ENCODE assay signal across 18 cellular contexts in genomic region chr4:153781717-153782416, GRCh38. TPM values are rescaled to one million over a fixed set of nuclear protein-coding genes. Genes with fewer than 3 reads are reported as not detected.
A peak's percentile ranks its signal among the peaks of the same experiment; 100 is the strongest.
DNase-seq lines count a peak whose midpoint lies in the region; ATAC-seq, FAIRE-seq and TF ChIP-seq lines count a peak whose summit lies in the region.
"Had no signal": no experiment of that assay in that cellular context is flagged by ENCODE, and none has a peak within 500 bp of the region (broad histone marks: within the 10 kb centered on the region; RNA-seq: fewer than 3 reads in every experiment).

No MANE protein-coding gene starts in this region.

- H3K27ac ChIP-seq in astrocyte (ENCODE audit: low read depth, low read length) (no peak overlapping the region), hepatocyte (peak overlapping the region; percentile 57)
- H3K27ac ChIP-seq: KMS-11, right atrium auricular region, thoracic aorta had no signal

- H3K9me3 ChIP-seq in astrocyte (ENCODE audit: insufficient read depth, low read depth, low read length) (no peaks in the 10 kb centered on the region), hepatocyte (ENCODE audit: low read depth) (no peaks in the 10 kb centered on the region)
- H3K9me3 ChIP-seq: right atrium auricular region, thoracic aorta had no signal

- H3K4me1 Mint-ChIP-seq in astrocyte (ENCODE audit: low read depth, unreplicated experiment) = peaks cover 4% of the 10 kb centered on the region

- no peak for TF ChIP-seq CTCF in AG04449 (IDR thresholded peaks at IDR 0.05; ENCODE audit: insufficient read depth, low read length, missing control alignments)
- peak; percentile 6 for TF ChIP-seq CTCF in HFF-Myc (IDR thresholded peaks at IDR 0.05; ENCODE audit: low read depth, low read length, missing control alignments)
- TF ChIP-seq CTCF in astrocyte (IDR thresholded peaks at IDR 0.05; ENCODE audit: insufficient read depth, low read depth, low read length) = no peak
- no peak for TF ChIP-seq CTCF in hepatocyte (IDR thresholded peaks at IDR 0.05; ENCODE audit: poor library complexity)

- FAIRE-seq in astrocyte (lab: Jason Lieb, UNC) = no peak

- H3K27me3 Mint-ChIP-seq in astrocyte (ENCODE audit: low read depth, unreplicated experiment) = no peaks in the 10 kb centered on the region

- POLR2A ChIA-PET in AG04449 (lab: Yijun Ruan, JAX) = no interaction called here

- H3K36me3 ChIP-seq in astrocyte (ENCODE audit: insufficient read depth, low read length) (no peaks in the 10 kb centered on the region), hepatocyte (replicated peaks; ENCODE audit: insufficient read depth, low read depth) (no peaks in the 10 kb centered on the region)
- H3K36me3 ChIP-seq: right atrium auricular region, thoracic aorta had no signal

- H3K4me3 ChIP-seq in AG04449 (ENCODE audit: low read depth, low read length) = no peak overlapping the region
- H3K4me3 ChIP-seq in HFF-Myc (replicated peaks; ENCODE audit: low read depth, low read length) = no peak overlapping the region
- H3K4me3 ChIP-seq in astrocyte (ENCODE audit: insufficient read depth, low read depth, low read length) = no peak overlapping the region
- H3K4me3 ChIP-seq in hepatocyte = no peak overlapping the region
- H3K4me3 ChIP-seq: right atrium auricular region, thoracic aorta had no signal

- 41% methylated on average over 6 of the region's 6 CpGs for WGBS in hepatocyte (ENCODE audit: low lambda C conversion rate, missing lambda C conversion rate)

- ATAC-seq in GM21786 (IDR thresholded peaks at IDR 0.05; ENCODE audit: unreplicated experiment) (no peak), GM18502 (IDR thresholded peaks at IDR 0.05; ENCODE audit: poor library complexity, unreplicated experiment) (no peak)
- ATAC-seq: Panc1 had no signal

- H3K4me2 ChIP-seq in astrocyte (ENCODE audit: low read length) (peak overlapping the region; percentile 33), hepatocyte (no peak overlapping the region)
- H3K4me2 ChIP-seq: KMS-11 had no signal

- no peak overlapping the region for H3K4me3 Mint-ChIP-seq in astrocyte (ENCODE audit: unreplicated experiment)
- H3K4me3 Mint-ChIP-seq: activated naive CD8-positive, alpha-beta T cell; mesothelial cell of epicardium had no signal

- CTCF ChIA-PET in AG04449 (lab: Yijun Ruan, JAX) = no interaction called here

- no peaks in the 10 kb centered on the region for H3K9me3 Mint-ChIP-seq in astrocyte (ENCODE audit: unreplicated experiment)

- H4K20me1 ChIP-seq in astrocyte (ENCODE audit: insufficient read depth, low read length) (no peaks in the 10 kb centered on the region), hepatocyte (ENCODE audit: insufficient read depth, poor library complexity, severe bottlenecking) (no peaks in the 10 kb centered on the region)

- H3K9me2 ChIP-seq in hepatocyte (replicated peaks; ENCODE audit: insufficient read depth) = no peaks in the 10 kb centered on the region

- H3K79me2 ChIP-seq in astrocyte (ENCODE audit: insufficient read depth, low read length) (no peaks in the 10 kb centered on the region), hepatocyte (no peaks in the 10 kb centered on the region)

- H3K27me3 ChIP-seq in astrocyte (ENCODE audit: insufficient read depth, low read length) (peaks cover 17% of the 10 kb centered on the region), hepatocyte (peaks cover 16% of the 10 kb centered on the region)
- H3K27me3 ChIP-seq: right atrium auricular region had no signal

- H3K36me3 Mint-ChIP-seq in astrocyte (ENCODE audit: low read depth, unreplicated experiment) = no peaks in the 10 kb centered on the region
- H3K36me3 Mint-ChIP-seq: mesothelial cell of epicardium had no signal

- peaks cover 4% of the 10 kb centered on the region for H3K4me1 ChIP-seq in astrocyte (ENCODE audit: insufficient read depth, low read length)
- H3K4me1 ChIP-seq in hepatocyte (ENCODE audit: insufficient read depth) = no peaks in the 10 kb centered on the region
- H3K4me1 ChIP-seq: right atrium auricular region had no signal

- peak; percentile 2 for DNase-seq in AG04449 (ENCODE audit: low read depth, low spot score)
- peak; percentile 94 for DNase-seq in HFF-Myc (ENCODE audit: extremely low read depth, low read depth)
- DNase-seq in astrocyte (ENCODE audit: low read depth) = peak; percentile 39
- no peak for DNase-seq in hepatocyte (ENCODE audit: low spot score)
- no peak for DNase-seq in COR-L47 (lab: John Stamatoyannopoulos, UW)
- no peak for DNase-seq in activated naive CD4-positive, alpha-beta T cell (lab: John Stamatoyannopoulos, UW)
- DNase-seq: AML-193; effector CD4-positive, alpha-beta T cell; NCI-H2171 treated with DMSO at 0.1 percent for 48 hours; T-helper 9 cell had no signal

- no peak overlapping the region for H2AFZ ChIP-seq in astrocyte (ENCODE audit: low read depth, low read length)
- no peak overlapping the region for H2AFZ ChIP-seq in hepatocyte

- H3K27ac Mint-ChIP-seq in astrocyte (ENCODE audit: unreplicated experiment) = no peak overlapping the region
- H3K27ac Mint-ChIP-seq: activated naive CD8-positive, alpha-beta T cell; mesothelial cell of epicardium had no signal

- H3K9ac ChIP-seq in astrocyte (ENCODE audit: low read length) = no peak overlapping the region
- H3K9ac ChIP-seq: KMS-11 had no signal

RNA-seq across cellular contexts. Expression of gene SFRP2, which starts 7.0 kb away (rescaled TPM):
- total RNA-seq in astrocyte (92.8 and 146 TPM in 2 replicates), hepatocyte (8.0 and 15.0 TPM in 2 replicates)
- 42.8 and 50.0 TPM in 2 replicates for polyA plus RNA-seq in hepatocyte

RNA-seq across cellular contexts. Expression of gene RNF175, which starts 22.0 kb away (rescaled TPM):
- 1.0 TPM in 2 replicates for total RNA-seq in astrocyte
- total RNA-seq in hepatocyte = 2.1 and 2.8 TPM in 2 replicates
- 2.6 and 2.8 TPM in 2 replicates for polyA plus RNA-seq in hepatocyte
- total RNA-seq: thoracic aorta had no signal

Comparison
In these comparisons a context has a peak if more than half of its experiments do, and no peak if none do; other contexts are left out.
1. DNase-seq: peak in AG04449 (single experiment), HFF-Myc (single experiment) and astrocyte (single experiment); none in hepatocyte (single experiment), COR-L47 (single experiment) and activated naive CD4-positive, alpha-beta T cell (0 of 4).